Comparison of ENCODE assay signal across 24 cellular contexts in the genomic region with DNA sequence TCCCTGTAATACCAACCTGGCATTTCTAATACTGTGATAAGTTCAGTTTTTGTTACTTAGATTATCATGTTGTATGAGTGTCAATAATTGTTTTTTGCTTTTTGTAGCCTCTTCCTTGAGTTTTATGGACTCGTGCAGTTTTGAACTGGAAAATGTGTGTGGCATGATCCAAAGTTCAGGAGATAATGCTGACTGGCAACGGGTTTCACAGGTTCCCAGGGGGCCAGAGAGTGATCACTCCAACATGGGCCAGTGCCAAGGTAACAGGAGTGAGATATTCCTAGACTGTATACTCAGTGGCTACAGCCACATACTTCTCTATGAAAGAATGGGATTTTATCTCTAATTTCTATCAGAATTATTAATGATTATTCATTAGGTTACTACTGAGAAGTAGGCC. TPM values are rescaled to one million over a fixed set of nuclear protein-coding genes. Genes with fewer than 3 reads are reported as not detected.
DNase-seq lines count a peak whose midpoint lies in the region; ATAC-seq and TF ChIP-seq lines count a peak whose summit lies in the region.
"Had no signal": no experiment of that assay in that cellular context is flagged by ENCODE, and none has a peak within 500 bp of the region (broad histone marks: within the 10 kb centered on the region; RNA-seq: fewer than 3 reads in every experiment).

No MANE protein-coding gene starts in this region.

- peak; percentile 67 for ATAC-seq in body of pancreas
- ATAC-seq: Right ventricle myocardium inferior had no signal

- H3K9me3 ChIP-seq in body of pancreas (no peaks in the 10 kb centered on the region), liver (ENCODE audit: control insufficient read depth in 4 of 4, low read length in 3 of 4) (no peaks in the 10 kb centered on the region), stomach (no peaks in the 10 kb centered on the region)
- H3K9me3 ChIP-seq: BLaER1 treated with 17β-estradiol and CSF1 and Interleukin-3, amounts not matched to agents 10 nM and 100 nM; MG63; SJSA1 had no signal

- H3K4me3 ChIP-seq in body of pancreas, result no peak overlapping the region
- no peak overlapping the region for H3K4me3 ChIP-seq in liver (ENCODE audit: low read depth in 1 of 3, low read length in 3 of 3)
- no peak overlapping the region for H3K4me3 ChIP-seq in stomach
- H3K4me3 ChIP-seq: BLaER1 treated with 17β-estradiol and CSF1 and Interleukin-3, amounts not matched to agents 10 nM and 100 nM; MG63; SJSA1 had no signal

- no peak for TF ChIP-seq EP300 in stomach (IDR thresholded peaks at IDR 0.05)

- no peak overlapping the region for H3K27ac ChIP-seq in body of pancreas
- H3K27ac ChIP-seq in liver (ENCODE audit: low read depth in 1 of 2, low read length in 2 of 2), result peak overlapping the region; percentile 79 to 83
- H3K27ac ChIP-seq in stomach, result no peak overlapping the region
- H3K27ac ChIP-seq: 22Rv1; BLaER1 treated with 17β-estradiol and CSF1 and Interleukin-3, amounts not matched to agents 10 nM and 100 nM; SJSA1 had no signal

- in situ Hi-C loops in KBM-7 (cut with MboI; ENCODE audit: low pct_unique_long_range_greater_than_20kb, low sequenced_read_pairs), result no loop called here

- DNase-seq in DMS 273 (lab: John Stamatoyannopoulos, UW; ENCODE audit: unreplicated experiment), result peak; percentile 52
- no peak for DNase-seq in DMS 273 treated with DMSO at 0.1 percent for 48 hours (lab: John Stamatoyannopoulos, UW)
- DNase-seq in body of pancreas, result peak; percentile 24 to 75 (median 52)
- DNase-seq in stomach, result peak; percentile 33
- DNase-seq in KBM-7, result no peak
- no peak for DNase-seq in AG08395 (ENCODE audit: low spot score)
- no peak for DNase-seq in hepatic stellate cell (ENCODE audit: low spot score)
- DNase-seq: ACHN; CD4-positive, alpha-beta memory T cell; EL; GF-D8; Karpas-422; MG63; NCI-H1417; NCI-H1694 treated with DMSO at 0.1 percent for 48 hours; NCI-H226; NCI-H510A treated with DMSO at 0.1 percent for 48 hours; NCI-H82 had no signal

- H3K4me1 ChIP-seq in body of pancreas (peaks cover 13% of the 10 kb centered on the region), liver (ENCODE audit: control insufficient read depth in 4 of 4, insufficient read depth in 4 of 4, low read length in 3 of 4) (peaks cover 5 to 33% (median 19%) of the 10 kb centered on the region in 4 donors), stomach (peaks cover 0 to 12% (median 5%) of the 10 kb centered on the region in 4 donors)
- H3K4me1 ChIP-seq: BLaER1 treated with 17β-estradiol and CSF1 and Interleukin-3, amounts not matched to agents 10 nM and 100 nM; SJSA1 had no signal

- TF ChIP-seq POLR2A in body of pancreas (IDR thresholded peaks at IDR 0.05) (no peak), stomach (IDR thresholded peaks at IDR 0.05) (no peak)

- H3K9ac ChIP-seq in liver (ENCODE audit: low read depth in 1 of 2, low read length in 2 of 2), result peak overlapping the region in 1 of 2 donors; percentile 62
- H3K9ac ChIP-seq: BLaER1 treated with 17β-estradiol and CSF1 and Interleukin-3, amounts not matched to agents 10 nM and 100 nM had no signal

- H3K36me3 ChIP-seq in body of pancreas (replicated peaks in 1 of 2; ENCODE audit: insufficient read depth in 1 of 2, low read depth in 2 of 2), result no peaks in the 10 kb centered on the region
- no peaks in the 10 kb centered on the region for H3K36me3 ChIP-seq in liver (ENCODE audit: control insufficient read depth in 4 of 4, insufficient read depth in 3 of 4, low read depth in 1 of 4, low read length in 3 of 4)
- no peaks in the 10 kb centered on the region for H3K36me3 ChIP-seq in stomach
- H3K36me3 ChIP-seq: BLaER1 treated with 17β-estradiol and CSF1 and Interleukin-3, amounts not matched to agents 10 nM and 100 nM; MG63; SJSA1 had no signal

- TF ChIP-seq RAD21 in liver (IDR thresholded peaks at IDR 0.05), result peak; percentile 36

- TF ChIP-seq CTCF in body of pancreas (IDR thresholded peaks at IDR 0.05), result no peak
- TF ChIP-seq CTCF in liver (IDR thresholded peaks at IDR 0.05; ENCODE audit: low read depth, low read length, missing input control), result no peak
- no peak for TF ChIP-seq CTCF in stomach (IDR thresholded peaks at IDR 0.05)

- intact Hi-C loops in body of pancreas (cut with DNase I) (no loop called here), stomach (cut with DNase I; ENCODE audit: low total_unique reads) (no loop called here)

- 2 to 10% methylated on average over 2 of the region's 2 CpGs for WGBS in body of pancreas, 2 donors
- 20% methylated on average over 2 of the region's 2 CpGs for WGBS in liver
- 20 to 42% (median 26%) methylated on average over 2 of the region's 2 CpGs for WGBS in stomach, 5 donors

- H3K27me3 ChIP-seq in body of pancreas, result no peaks in the 10 kb centered on the region
- no peaks in the 10 kb centered on the region for H3K27me3 ChIP-seq in liver (ENCODE audit: control insufficient read depth in 4 of 4, insufficient read depth in 4 of 4, low read length in 3 of 4)
- H3K27me3 ChIP-seq in stomach, result no peaks in the 10 kb centered on the region
- H3K27me3 ChIP-seq: BLaER1 treated with 17β-estradiol and CSF1 and Interleukin-3, amounts not matched to agents 10 nM and 100 nM; MG63; SJSA1 had no signal

TF ChIP-seq in liver, 16 proteins besides CTCF, POLR2A, EP300 and RAD21:
- TF ChIP-seq FOXA1 (IDR thresholded peaks at IDR 0.05), result no peak
- peak; percentile 93 for TF ChIP-seq SP1 (IDR thresholded peaks at IDR 0.05)
- peak in 1 of 2 donors; percentile 86 for TF ChIP-seq EGR1 (IDR thresholded peaks at IDR 0.05; ENCODE audit: low read depth in 2 of 2)
- peak; percentile 96 to 98 for TF ChIP-seq HNF4A (conservative IDR thresholded peaks at IDR 0.05)
- TF ChIP-seq FOXA2 (IDR thresholded peaks at IDR 0.05), result no peak
- TF ChIP-seq YY1 (IDR thresholded peaks at IDR 0.05), result peak; percentile 78
- TF ChIP-seq, protein P1, sequence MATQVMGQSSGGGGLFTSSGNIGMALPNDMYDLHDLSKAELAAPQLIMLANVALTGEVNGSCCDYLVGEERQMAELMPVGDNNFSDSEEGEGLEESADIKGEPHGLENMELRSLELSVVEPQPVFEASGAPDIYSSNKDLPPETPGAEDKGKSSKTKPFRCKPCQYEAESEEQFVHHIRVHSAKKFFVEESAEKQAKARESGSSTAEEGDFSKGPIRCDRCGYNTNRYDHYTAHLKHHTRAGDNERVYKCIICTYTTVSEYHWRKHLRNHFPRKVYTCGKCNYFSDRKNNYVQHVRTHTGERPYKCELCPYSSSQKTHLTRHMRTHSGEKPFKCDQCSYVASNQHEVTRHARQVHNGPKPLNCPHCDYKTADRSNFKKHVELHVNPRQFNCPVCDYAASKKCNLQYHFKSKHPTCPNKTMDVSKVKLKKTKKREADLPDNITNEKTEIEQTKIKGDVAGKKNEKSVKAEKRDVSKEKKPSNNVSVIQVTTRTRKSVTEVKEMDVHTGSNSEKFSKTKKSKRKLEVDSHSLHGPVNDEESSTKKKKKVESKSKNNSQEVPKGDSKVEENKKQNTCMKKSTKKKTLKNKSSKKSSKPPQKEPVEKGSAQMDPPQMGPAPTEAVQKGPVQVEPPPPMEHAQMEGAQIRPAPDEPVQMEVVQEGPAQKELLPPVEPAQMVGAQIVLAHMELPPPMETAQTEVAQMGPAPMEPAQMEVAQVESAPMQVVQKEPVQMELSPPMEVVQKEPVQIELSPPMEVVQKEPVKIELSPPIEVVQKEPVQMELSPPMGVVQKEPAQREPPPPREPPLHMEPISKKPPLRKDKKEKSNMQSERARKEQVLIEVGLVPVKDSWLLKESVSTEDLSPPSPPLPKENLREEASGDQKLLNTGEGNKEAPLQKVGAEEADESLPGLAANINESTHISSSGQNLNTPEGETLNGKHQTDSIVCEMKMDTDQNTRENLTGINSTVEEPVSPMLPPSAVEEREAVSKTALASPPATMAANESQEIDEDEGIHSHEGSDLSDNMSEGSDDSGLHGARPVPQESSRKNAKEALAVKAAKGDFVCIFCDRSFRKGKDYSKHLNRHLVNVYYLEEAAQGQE (IDR thresholded peaks at IDR 0.05), result no peak
- TF ChIP-seq ATF3 (IDR thresholded peaks at IDR 0.05), result peak; percentile 76
- TF ChIP-seq, protein P2, sequence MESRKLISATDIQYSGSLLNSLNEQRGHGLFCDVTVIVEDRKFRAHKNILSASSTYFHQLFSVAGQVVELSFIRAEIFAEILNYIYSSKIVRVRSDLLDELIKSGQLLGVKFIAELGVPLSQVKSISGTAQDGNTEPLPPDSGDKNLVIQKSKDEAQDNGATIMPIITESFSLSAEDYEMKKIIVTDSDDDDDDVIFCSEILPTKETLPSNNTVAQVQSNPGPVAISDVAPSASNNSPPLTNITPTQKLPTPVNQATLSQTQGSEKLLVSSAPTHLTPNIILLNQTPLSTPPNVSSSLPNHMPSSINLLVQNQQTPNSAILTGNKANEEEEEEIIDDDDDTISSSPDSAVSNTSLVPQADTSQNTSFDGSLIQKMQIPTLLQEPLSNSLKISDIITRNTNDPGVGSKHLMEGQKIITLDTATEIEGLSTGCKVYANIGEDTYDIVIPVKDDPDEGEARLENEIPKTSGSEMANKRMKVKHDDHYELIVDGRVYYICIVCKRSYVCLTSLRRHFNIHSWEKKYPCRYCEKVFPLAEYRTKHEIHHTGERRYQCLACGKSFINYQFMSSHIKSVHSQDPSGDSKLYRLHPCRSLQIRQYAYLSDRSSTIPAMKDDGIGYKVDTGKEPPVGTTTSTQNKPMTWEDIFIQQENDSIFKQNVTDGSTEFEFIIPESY (IDR thresholded peaks at IDR 0.05), result peak; percentile 65
- peak; percentile 70 to 83 for TF ChIP-seq RXRA (IDR thresholded peaks at IDR 0.05)
- no peak for TF ChIP-seq GABPA (IDR thresholded peaks at IDR 0.05 in 1 of 2, conservative IDR thresholded peaks at IDR 0.05 in 1 of 2)
- TF ChIP-seq, protein P3, sequence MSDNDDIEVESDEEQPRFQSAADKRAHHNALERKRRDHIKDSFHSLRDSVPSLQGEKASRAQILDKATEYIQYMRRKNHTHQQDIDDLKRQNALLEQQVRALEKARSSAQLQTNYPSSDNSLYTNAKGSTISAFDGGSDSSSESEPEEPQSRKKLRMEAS (IDR thresholded peaks at IDR 0.05), result peak; percentile 75
- peak; percentile 81 for TF ChIP-seq HNF4G (IDR thresholded peaks at IDR 0.05)
- peak; percentile 66 to 95 for TF ChIP-seq JUND (IDR thresholded peaks at IDR 0.05)
- TF ChIP-seq NR2F2 (IDR thresholded peaks at IDR 0.05), result peak; percentile 24
- no peak for TF ChIP-seq TAF1 (conservative IDR thresholded peaks at IDR 0.05)

RNA-seq across cellular contexts. Expression of gene MEP1B, which starts 18.2 kb away (rescaled TPM):
- total RNA-seq in body of pancreas (not detected), liver (under 1 TPM in 1 of 2 donors, not detected in 1; 0.08 TPM), stomach (1 to 10 TPM in 1 of 5 donors, not detected in 4; 1.1 TPM)
- polyA plus RNA-seq in liver (under 1 TPM; 0.09 to 0.11 TPM), stomach (not detected)
- total RNA-seq: CD4-positive, alpha-beta memory T cell; H1; Right ventricle myocardium inferior; SJSA1 had no signal
- polyA plus RNA-seq: CD4-positive, alpha-beta memory T cell; H1 had no signal

Comparison
In these comparisons a context has a peak if more than half of its experiments do, and no peak if none do; other contexts are left out.
1. DNase-seq: peak in DMS 273 (single experiment), body of pancreas (4 of 4) and stomach (single experiment); none in DMS 273 treated with DMSO at 0.1 percent for 48 hours (single experiment), KBM-7 (single experiment), AG08395 (single experiment) and hepatic stellate cell (single experiment).
2. H3K27ac ChIP-seq: peak in liver (2 of 2); none in body of pancreas (0 of 4) and stomach (0 of 5).